In the genomic region with DNA sequence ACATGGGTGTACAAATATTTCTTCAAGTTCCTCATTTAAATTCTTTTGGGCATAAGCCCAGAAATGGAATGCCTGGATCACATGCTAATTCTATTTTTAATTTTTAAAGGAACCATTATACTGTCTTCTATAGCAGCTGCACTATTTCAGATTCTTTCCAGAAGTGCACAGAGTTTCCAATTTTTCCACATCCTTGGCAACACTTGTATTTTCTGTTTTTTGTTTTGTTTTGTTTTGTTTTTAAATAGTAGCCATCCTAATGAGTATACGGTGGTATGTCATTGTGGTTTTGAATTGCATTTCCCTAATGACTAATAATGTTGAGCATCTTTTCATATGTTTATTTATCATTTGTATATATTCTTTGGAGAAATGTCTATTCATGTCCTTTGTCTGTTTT, we compare ENCODE assay signal across 24 cellular contexts. TPM values are rescaled to one million over a fixed set of nuclear protein-coding genes. Genes with fewer than 3 reads are reported as not detected.
A peak's percentile ranks its signal among the peaks of the same experiment; 100 is the strongest.
DNase-seq lines count a peak whose midpoint lies in the region; ATAC-seq, FAIRE-seq and TF ChIP-seq lines count a peak whose summit lies in the region.
"Had no signal": no experiment of that assay in that cellular context is flagged by ENCODE, and none has a peak within 500 bp of the region (broad histone marks: within the 10 kb centered on the region; RNA-seq: fewer than 3 reads in every experiment).

No MANE protein-coding gene starts in this region.

- CTCF ChIA-PET in naive thymus-derived CD4-positive, alpha-beta T cell (lab: Charles Lee) = no interaction called here

- H3K36me3 Mint-ChIP-seq in naive thymus-derived CD4-positive, alpha-beta T cell = peaks cover 6 to 11% (median 6%) of the 10 kb centered on the region in 5 donors

- no peaks in the 10 kb centered on the region for H3K9me3 ChIP-seq in naive thymus-derived CD4-positive, alpha-beta T cell (ENCODE audit: control insufficient read depth in 2 of 3, low read length in 3 of 3)
- H3K9me3 ChIP-seq: HAP-1 had no signal

- intact Hi-C loops in naive thymus-derived CD4-positive, alpha-beta T cell (cut with micrococcal nuclease) = no loop called here

- H3K27me3 ChIP-seq in naive thymus-derived CD4-positive, alpha-beta T cell (ENCODE audit: control insufficient read depth in 2 of 2, insufficient read depth in 2 of 2, low read length in 2 of 2) = no peaks in the 10 kb centered on the region
- H3K27me3 ChIP-seq: SJSA1 had no signal

- FAIRE-seq in frontal cortex (lab: Jason Lieb, UNC) = no peak
- FAIRE-seq: RCC 7860 had no signal

- POLR2A ChIA-PET in naive thymus-derived CD4-positive, alpha-beta T cell (lab: Charles Lee) = no interaction called here

- no peaks in the 10 kb centered on the region for H3K4me1 ChIP-seq in naive thymus-derived CD4-positive, alpha-beta T cell (ENCODE audit: control insufficient read depth in 2 of 2, insufficient read depth in 2 of 2, low read length in 2 of 2)
- H3K4me1 ChIP-seq: HAP-1, SJSA1 had no signal

- no peak for TF ChIP-seq CTCF in fibroblast of pulmonary artery (IDR thresholded peaks at IDR 0.05; ENCODE audit: low read length, missing control alignments)

- no peak overlapping the region for H3K4me3 Mint-ChIP-seq in naive thymus-derived CD4-positive, alpha-beta T cell
- H3K4me3 Mint-ChIP-seq: B cell had no signal

- ATAC-seq in naive thymus-derived CD4-positive, alpha-beta T cell = peak; percentile 16

- peaks cover 7 to 41% (median 18%) of the 10 kb centered on the region in 11 donors for H3K9me3 Mint-ChIP-seq in naive thymus-derived CD4-positive, alpha-beta T cell

- no peak overlapping the region for H3K27ac ChIP-seq in naive thymus-derived CD4-positive, alpha-beta T cell (ENCODE audit: low read depth, low read length)
- H3K27ac ChIP-seq: C4-2B, SJSA1 had no signal

- H3K4me3 ChIP-seq in fibroblast of pulmonary artery (replicated peaks; ENCODE audit: low read depth, low read length) = no peak overlapping the region
- no peak overlapping the region for H3K4me3 ChIP-seq in naive thymus-derived CD4-positive, alpha-beta T cell (ENCODE audit: low read length)
- H3K4me3 ChIP-seq: HAP-1, SJSA1 had no signal

- no peaks in the 10 kb centered on the region for H3K36me3 ChIP-seq in naive thymus-derived CD4-positive, alpha-beta T cell (ENCODE audit: control insufficient read depth in 2 of 3, insufficient read depth in 3 of 3, low read length in 3 of 3)
- H3K36me3 ChIP-seq: HAP-1, SJSA1 had no signal

- peaks cover 2 to 21% (median 5%) of the 10 kb centered on the region in 5 donors for H3K27me3 Mint-ChIP-seq in naive thymus-derived CD4-positive, alpha-beta T cell
- H3K27me3 Mint-ChIP-seq: B cell had no signal

- DNase-seq in ELR (ENCODE audit: low read depth) (peak; percentile 28), M059J (ENCODE audit: low read depth) (peak; percentile 16), fibroblast of pulmonary artery (ENCODE audit: low read depth) (peak; percentile 33), frontal cortex (ENCODE audit: low spot score in 2 of 2) (no peak), RPMI8226 (no peak), HPDE6-E6E7 (ENCODE audit: extremely low spot score) (no peak), NOMO-1 (lab: John Stamatoyannopoulos, UW; ENCODE audit: unreplicated experiment in 2 of 2) (no peak)
- DNase-seq in naive thymus-derived CD4-positive, alpha-beta T cell = no peak
- DNase-seq: Calu3, DND-41, GOT3, NCI-H1092 treated with DMSO at 0.1 percent for 48 hours, NCI-H1436, NCI-H187, NCI-H2081 treated with DMSO at 0.1 percent for 48 hours, NCI-H2171, NCI-H226, NCI-H510A, NCI-H69 had no signal

- H3K27ac Mint-ChIP-seq in naive thymus-derived CD4-positive, alpha-beta T cell = no peak overlapping the region
- H3K27ac Mint-ChIP-seq: B cell had no signal

- H3K4me1 Mint-ChIP-seq in naive thymus-derived CD4-positive, alpha-beta T cell = peaks cover 0 to 3% (median 0%) of the 10 kb centered on the region in 7 donors
- H3K4me1 Mint-ChIP-seq: B cell had no signal

RNA-seq across cellular contexts. Expression of gene RALBP1, which starts 8.4 kb away (rescaled TPM):
- total RNA-seq in M059J (2014; rRNA removed; shearing (Covaris generic)) = 45.8 and 64.0 TPM in 2 replicates
- 10 to 100 TPM; 20.3 to 47.8 (median 42.2) TPM for total RNA-seq in naive thymus-derived CD4-positive, alpha-beta T cell
- 10 to 100 TPM; 31.5 to 40.0 TPM for polyA plus RNA-seq in naive thymus-derived CD4-positive, alpha-beta T cell
- total RNA-seq in frontal cortex = 26.5 TPM

Comparison
In these comparisons a context has a peak if more than half of its experiments do, and no peak if none do; other contexts are left out.
1. DNase-seq: peak in ELR (single experiment), M059J (single experiment) and fibroblast of pulmonary artery (single experiment); none in naive thymus-derived CD4-positive, alpha-beta T cell (0 of 9), frontal cortex (0 of 2), RPMI8226 (single experiment), HPDE6-E6E7 (single experiment) and NOMO-1 (0 of 2).